Comparison of ENCODE assay signal across 8 cellular contexts in genomic region chr5:141692533-141692888, GRCh38. TPM values are rescaled to one million over a fixed set of nuclear protein-coding genes. Genes with fewer than 3 reads are reported as not detected.
DNase-seq lines count a peak whose midpoint lies in the region; ATAC-seq, FAIRE-seq and TF ChIP-seq lines count a peak whose summit lies in the region.

No MANE protein-coding gene starts in this region.

- no TSS peak for BruUV-seq in PC-3 (replicated peaks; lab: Mats Ljungman, UMichigan)

- H3K9me3 ChIP-seq in ES-I3 (ENCODE audit: control insufficient read depth, insufficient read depth, low read length) (no peaks in the 10 kb centered on the region), PC-3 (ENCODE audit: low read length) (no peaks in the 10 kb centered on the region), neuronal stem cell (replicated peaks in 1 of 2; ENCODE audit: control insufficient read depth in 2 of 2, insufficient read depth in 1 of 2, low read depth in 1 of 2, low read length in 2 of 2) (no peaks in the 10 kb centered on the region), testis (no peaks in the 10 kb centered on the region), tibial nerve (no peaks in the 10 kb centered on the region)
- H3K9me3 ChIP-seq in effector memory CD4-positive, alpha-beta T cell (ENCODE audit: control insufficient read depth, low read length) = no peaks in the 10 kb centered on the region

- peak overlapping the region; percentile 85 for H3K4me2 ChIP-seq in PC-3 (ENCODE audit: low read length)
- peak overlapping the region; percentile 82 for H3K4me2 ChIP-seq in neuronal stem cell (ENCODE audit: insufficient read depth, low read length, poor library complexity, severe bottlenecking)

- no peaks in the 10 kb centered on the region for H3K79me2 ChIP-seq in PC-3 (ENCODE audit: low read length)

- H2BK15ac ChIP-seq in neuronal stem cell (ENCODE audit: low read length) = no peak overlapping the region

- DNase-seq in PC-3 (no peak), neuronal stem cell (ENCODE audit: low spot score) (no peak), GM12892 (ENCODE audit: insufficient read length) (no peak), testis (no peak), tibial nerve (ENCODE audit: low spot score in 2 of 2) (no peak), DMS153 treated with DMSO at 0.1 percent for 48 hours (lab: John Stamatoyannopoulos, UW; ENCODE audit: unreplicated experiment) (no peak)
- no peak for DNase-seq in effector memory CD4-positive, alpha-beta T cell

- no peaks in the 10 kb centered on the region for H3F3A ChIP-seq in PC-3 (ENCODE audit: low read length, unreplicated experiment)

- TF ChIP-seq POLR2A in GM12892 (IDR thresholded peaks at IDR 0.05; ENCODE audit: low read depth, low read length) (no peak), testis (IDR thresholded peaks at IDR 0.05) (no peak), tibial nerve (IDR thresholded peaks at IDR 0.05) (no peak)

- H4K91ac ChIP-seq in neuronal stem cell (ENCODE audit: low read depth, low read length, poor library complexity) = no peak overlapping the region

- no peak overlapping the region for H3K14ac ChIP-seq in neuronal stem cell (ENCODE audit: low read length)

- H4K8ac ChIP-seq in neuronal stem cell (ENCODE audit: low read depth, low read length) = no peak overlapping the region

- no peak overlapping the region for H3K18ac ChIP-seq in neuronal stem cell (ENCODE audit: low read length)

- no peak overlapping the region for H3K4ac ChIP-seq in neuronal stem cell (ENCODE audit: low read length)

- H3K4me1 ChIP-seq in ES-I3 (ENCODE audit: insufficient read depth, low read length) (peaks cover 16% of the 10 kb centered on the region), PC-3 (ENCODE audit: insufficient read depth, low read length) (peaks cover 16% of the 10 kb centered on the region), neuronal stem cell (ENCODE audit: control insufficient read depth in 2 of 2, insufficient read depth in 1 of 2, low read depth in 1 of 2, low read length in 2 of 2) (peaks cover 16 to 21% of the 10 kb centered on the region in 2 donors), testis (no peaks in the 10 kb centered on the region), tibial nerve (peaks cover 0 to 29% (median 7%) of the 10 kb centered on the region in 4 donors)
- peaks cover 16% of the 10 kb centered on the region for H3K4me1 ChIP-seq in effector memory CD4-positive, alpha-beta T cell (ENCODE audit: control insufficient read depth, insufficient read depth, low read length, poor library complexity, severe bottlenecking)

- no peak overlapping the region for H2BK5ac ChIP-seq in neuronal stem cell (ENCODE audit: low read length)

- no peaks in the 10 kb centered on the region for H3K79me1 ChIP-seq in neuronal stem cell (ENCODE audit: low read depth, low read length)

- H3K36me3 ChIP-seq in ES-I3 (ENCODE audit: insufficient read depth, low read length) (no peaks in the 10 kb centered on the region), PC-3 (ENCODE audit: low read depth, low read length) (no peaks in the 10 kb centered on the region), neuronal stem cell (replicated peaks in 1 of 2; ENCODE audit: control insufficient read depth in 2 of 2, insufficient read depth in 2 of 2, low read length in 2 of 2) (no peaks in the 10 kb centered on the region), testis (ENCODE audit: low read depth, missing control alignments) (no peaks in the 10 kb centered on the region), tibial nerve (no peaks in the 10 kb centered on the region)
- no peaks in the 10 kb centered on the region for H3K36me3 ChIP-seq in effector memory CD4-positive, alpha-beta T cell (ENCODE audit: control insufficient read depth, insufficient read depth, low read length)

- no peak for TF ChIP-seq CTCF in PC-3 (conservative IDR thresholded peaks at IDR 0.05; ENCODE audit: low read depth, low read length)
- no peak for TF ChIP-seq CTCF in testis (IDR thresholded peaks at IDR 0.05)
- TF ChIP-seq CTCF in tibial nerve (IDR thresholded peaks at IDR 0.05) = no peak

- POLR2A ChIA-PET in PC-3 (lab: Charles Lee; ENCODE audit: unreplicated experiment) = no interaction called here

- intact Hi-C loops in PC-3 (cut with micrococcal nuclease) (loop anchor here (1.0 to 2.0 kb wide), 3 partner anchors 186 to 276 kb away; partner anchors contain the start of genes PCDH1 and RNF14), testis (cut with DNase I; ENCODE audit: low total_unique reads) (no loop called here)

- CTCF ChIA-PET in PC-3 (lab: Charles Lee) = interaction anchor here (0.5 to 1.5 kb wide), 6 partner anchors 28 to 277 kb away, joined by 3 to 11 read pairs (median 4); partner anchors contain the start of genes PCDH1 and RNF14

- H3K9ac ChIP-seq in ES-I3 (ENCODE audit: low read depth, low read length) = peak overlapping the region; percentile 76; the same call in 1 of the 2 replicates
- H3K9ac ChIP-seq in PC-3 (ENCODE audit: low read length) = no peak overlapping the region
- H3K9ac ChIP-seq in neuronal stem cell (ENCODE audit: low read depth, low read length, poor library complexity) = no peak overlapping the region

- no peak for ATAC-seq in PC-3

- no CpG with 5 or more reads among the region's 5 CpGs for WGBS in neuronal stem cell (ENCODE audit: extremely low coverage in 2 of 2, insufficient read length in 2 of 2, insufficient replicate concordance in 1 of 2), 2 donors
- 19 to 29% methylated on average over 5 of the region's 5 CpGs for WGBS in testis, 2 donors
- 24 to 28% methylated on average over 5 of the region's 5 CpGs for WGBS in tibial nerve, 2 donors

- no peaks in the 10 kb centered on the region for H3K9me2 ChIP-seq in PC-3 (replicated peaks; ENCODE audit: low read length)

- H2AFZ ChIP-seq in PC-3 (ENCODE audit: low read length) (peak overlapping the region; percentile 74; the same call in 1 of the 2 replicates), neuronal stem cell (ENCODE audit: low read length) (peak overlapping the region; percentile 84)

- H2BK12ac ChIP-seq in neuronal stem cell (ENCODE audit: low read length) = no peak overlapping the region

- H4K20me1 ChIP-seq in PC-3 (ENCODE audit: low read length) = no peaks in the 10 kb centered on the region

- H3K27ac ChIP-seq in PC-3 (ENCODE audit: low read length) (no peak overlapping the region), neuronal stem cell (replicated peaks; ENCODE audit: low read length) (no peak overlapping the region), testis (no peak overlapping the region), tibial nerve (peak overlapping the region in 1 of 4 donors; percentile 74)
- no peak overlapping the region for H3K27ac ChIP-seq in effector memory CD4-positive, alpha-beta T cell (ENCODE audit: insufficient read depth, low read length, poor library complexity, severe bottlenecking)

- TF ChIP-seq EP300 in tibial nerve (IDR thresholded peaks at IDR 0.05) = no peak

- H2AK5ac ChIP-seq in neuronal stem cell (ENCODE audit: low read depth, low read length) = no peak overlapping the region

- H3K4me3 ChIP-seq in PC-3 (ENCODE audit: low read length) = peak overlapping the region; percentile 57
- H3K4me3 ChIP-seq in effector memory CD4-positive, alpha-beta T cell (ENCODE audit: insufficient read depth, low read depth, low read length, poor library complexity, severe bottlenecking) = peak overlapping the region; percentile 34
- H3K4me3 ChIP-seq in neuronal stem cell (ENCODE audit: low read length in 2 of 2) = peak overlapping the region; percentile 41 to 66
- H3K4me3 ChIP-seq in testis = peak overlapping the region in 1 of 2 donors; percentile 32
- peak overlapping the region in 2 of 4 donors; percentile 26 to 35 for H3K4me3 ChIP-seq in tibial nerve

- no peak for FAIRE-seq in GM12892 (lab: Jason Lieb, UNC)

- no peaks in the 10 kb centered on the region for H3K27me3 ChIP-seq in PC-3 (ENCODE audit: low read length)
- H3K27me3 ChIP-seq in effector memory CD4-positive, alpha-beta T cell (replicated peaks; ENCODE audit: control insufficient read depth, insufficient read depth, low read length, poor library complexity, severe bottlenecking) = no peaks in the 10 kb centered on the region
- H3K27me3 ChIP-seq in neuronal stem cell (ENCODE audit: control insufficient read depth in 3 of 3, insufficient read depth in 3 of 3, low read depth in 1 of 3, low read length in 3 of 3) = peaks cover 0 to 35% (median 0%) of the 10 kb centered on the region in 3 experiments
- H3K27me3 ChIP-seq in testis = no peaks in the 10 kb centered on the region
- peaks cover 0 to 15% of the 10 kb centered on the region in 2 donors for H3K27me3 ChIP-seq in tibial nerve

- H3K23ac ChIP-seq in neuronal stem cell (ENCODE audit: low read depth, low read length, poor library complexity) = no peak overlapping the region

- no peak overlapping the region for H2BK120ac ChIP-seq in neuronal stem cell (ENCODE audit: low read depth, low read length)

RNA-seq across cellular contexts. Expression of gene ARAP3, which starts 10.5 kb away (rescaled TPM):
- total RNA-seq in PC-3 (2014; rRNA removed) (7.1 and 14.2 TPM in 2 replicates), testis (1 to 10 TPM; 4.0 to 4.1 TPM), tibial nerve (10 to 100 TPM in 2 of 4 donors, 1 to 10 TPM in 2; 4.4 to 11.8 (median 9.4) TPM)
- 19.7 TPM for polyA plus RNA-seq in neuronal stem cell (2013, experiment 1 of 2)
- polyA plus RNA-seq in neuronal stem cell (2013, experiment 2 of 2) = 19.5 TPM
- not detected for polyA plus RNA-seq in GM12892 (2012; ENCODE audit: missing spikeins)
- 4.8 TPM for polyA plus RNA-seq in testis (ENCODE audit: insufficient read depth, low read depth, low replicate concordance)

RNA-seq across cellular contexts. Expression of gene FCHSD1, which starts 41.3 kb away (rescaled TPM):
- total RNA-seq in PC-3 (2014; rRNA removed) (17.2 and 22.7 TPM in 2 replicates), testis (10 to 100 TPM; 19.3 to 21.3 TPM), tibial nerve (10 to 100 TPM; 10.7 to 53.4 (median 34.5) TPM)
- polyA plus RNA-seq in neuronal stem cell (2013, experiment 1 of 2) = 11.3 TPM
- 10.9 TPM for polyA plus RNA-seq in neuronal stem cell (2013, experiment 2 of 2)
- polyA plus RNA-seq in GM12892 (2012; ENCODE audit: missing spikeins) = 18.6 TPM
- 12.9 TPM for polyA plus RNA-seq in testis (ENCODE audit: insufficient read depth, low read depth, low replicate concordance)

RNA-seq across cellular contexts. Expression of gene RELL2, which starts 55.7 kb away (rescaled TPM):
- 4.1 and 5.6 TPM in 2 replicates for total RNA-seq in PC-3 (2014; rRNA removed)
- 2.6 TPM for polyA plus RNA-seq in neuronal stem cell (2013, experiment 1 of 2)
- polyA plus RNA-seq in neuronal stem cell (2013, experiment 2 of 2) = 2.5 TPM
- polyA plus RNA-seq in GM12892 (2012; ENCODE audit: missing spikeins) = 3.8 TPM
- total RNA-seq in testis = 10 to 100 TPM; 11.3 to 17.0 TPM
- polyA plus RNA-seq in testis (ENCODE audit: insufficient read depth, low read depth, low replicate concordance) = 8.6 TPM
- total RNA-seq in tibial nerve = 1 to 10 TPM; 2.0 to 8.7 (median 4.1) TPM

RNA-seq across cellular contexts. Expression of gene HDAC3, which starts 55.9 kb away (rescaled TPM):
- total RNA-seq in PC-3 (2014; rRNA removed) = 66.8 and 82.9 TPM in 2 replicates
- 61.4 TPM for polyA plus RNA-seq in neuronal stem cell (2013, experiment 1 of 2)
- 61.9 TPM for polyA plus RNA-seq in neuronal stem cell (2013, experiment 2 of 2)
- polyA plus RNA-seq in GM12892 (2012; ENCODE audit: missing spikeins) = 79.2 TPM
- total RNA-seq in testis = 10 to 100 TPM; 63.9 to 76.5 TPM
- polyA plus RNA-seq in testis (ENCODE audit: insufficient read depth, low read depth, low replicate concordance) = 57.3 TPM
- total RNA-seq in tibial nerve = 10 to 100 TPM; 33.0 to 38.3 (median 36.5) TPM
